ENCODE assay signal across 15 cellular contexts in the genomic region with DNA sequence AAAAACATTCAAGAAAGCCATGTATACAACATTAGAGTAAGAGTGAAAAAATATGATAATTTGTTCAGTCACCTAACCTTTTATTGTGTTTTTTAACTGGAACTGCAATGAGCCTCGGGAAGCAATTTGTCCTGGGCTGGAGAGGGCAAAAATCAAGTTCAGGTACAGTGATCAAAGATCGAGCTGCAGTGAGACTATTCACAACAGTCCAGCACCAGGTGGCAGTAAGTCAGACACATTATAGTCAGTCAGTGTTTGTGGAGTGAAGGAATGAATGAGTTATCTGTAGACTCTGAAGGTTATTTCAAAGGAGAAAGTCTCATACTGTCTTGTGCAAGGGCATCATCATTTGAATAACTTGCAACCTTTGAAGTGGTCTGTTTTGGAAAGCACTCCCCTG.
DNase-seq lines count a peak whose midpoint lies in the region; ATAC-seq and TF ChIP-seq lines count a peak whose summit lies in the region.
"Had no signal": no experiment of that assay in that cellular context is flagged by ENCODE, and none has a peak within 500 bp of the region (broad histone marks: within the 10 kb centered on the region; RNA-seq: fewer than 3 reads in every experiment).

No MANE protein-coding gene starts in this region.

- intact Hi-C loops in left cardiac atrium (cut with DNase I): loop anchor here in 1 of 2 donors (10.0 kb wide), 1 partner anchor 125 kb away; no protein-coding TSS in a partner anchor
- intact Hi-C loops in right cardiac atrium (cut with DNase I): no loop called here

- WGBS in right cardiac atrium: 77% methylated on average over 2 of the region's 2 CpGs

- H3K4me3 ChIP-seq in right cardiac atrium (ENCODE audit: low read length) (no peak overlapping the region), epithelial cell of proximal tubule (ENCODE audit: low read depth, low read length) (no peak overlapping the region)
- H3K4me3 ChIP-seq: esophagus squamous epithelium had no signal

- H3K27me3 ChIP-seq in right cardiac atrium (ENCODE audit: control insufficient read depth, insufficient read depth): no peaks in the 10 kb centered on the region
- H3K27me3 ChIP-seq: brain microvascular endothelial cell had no signal

- DNase-seq in left cardiac atrium: no peak
- no peak for DNase-seq in right cardiac atrium
- DNase-seq in epithelial cell of proximal tubule (ENCODE audit: low read depth): no peak
- DNase-seq in NCI-H524 treated with DMSO at 0.1 percent for 48 hours (lab: John Stamatoyannopoulos, UW): no peak
- DNase-seq in DMS 273 treated with DMSO at 0.1 percent for 48 hours (lab: John Stamatoyannopoulos, UW): no peak
- DNase-seq: activated T-cell treated with anti-CD3 and anti-CD28 coated beads, Interleukin-2, amount 50 U/mL, for 4 hours; brain microvascular endothelial cell; esophagus squamous epithelium; kidney glomerular epithelial cell; NCI-H2081; RPMI8226; stimulated activated naive CD4-positive, alpha-beta T cell had no signal

- ATAC-seq in left cardiac atrium (peak; percentile 27 to 40), right cardiac atrium (no peak), HG03442 (IDR thresholded peaks at IDR 0.05; ENCODE audit: unreplicated experiment) (peak; percentile 57), GM18870 (IDR thresholded peaks at IDR 0.05; ENCODE audit: unreplicated experiment) (no peak), GM19397 (IDR thresholded peaks at IDR 0.05; ENCODE audit: unreplicated experiment) (no peak)
- ATAC-seq: activated T-cell treated with anti-CD3 and anti-CD28 coated beads, Interleukin-2, amount 50 U/mL, for 4 hours had no signal

- H3K9me3 ChIP-seq in right cardiac atrium (ENCODE audit: control insufficient read depth, low read length): no peaks in the 10 kb centered on the region
- H3K9me3 ChIP-seq: esophagus squamous epithelium had no signal

- peaks cover 2% of the 10 kb centered on the region for H3K4me1 ChIP-seq in right cardiac atrium (ENCODE audit: control insufficient read depth, insufficient read depth, low read length)
- H3K4me1 ChIP-seq: esophagus squamous epithelium had no signal

- peak; percentile 56 for TF ChIP-seq CTCF in epithelial cell of proximal tubule (conservative IDR thresholded peaks at IDR 0.05; ENCODE audit: low read depth, low read length)

- H3K27ac ChIP-seq in right cardiac atrium (ENCODE audit: low read length): no peak overlapping the region
- H3K27ac ChIP-seq: brain microvascular endothelial cell, esophagus squamous epithelium had no signal

Comparison
In these comparisons a context has a peak if more than half of its experiments do, and no peak if none do; other contexts are left out.
1. ATAC-seq: peak in left cardiac atrium (2 of 2) and HG03442 (single experiment); none in right cardiac atrium (0 of 2), GM18870 (single experiment) and GM19397 (single experiment).